35 cellular contexts compared by ENCODE assay signal in genomic region chr20:17437251-17437650, GRCh38.
"Had no signal": no experiment of that assay in that cellular context is flagged by ENCODE, and none has a peak within 500 bp of the region (broad histone marks: within the 10 kb centered on the region; RNA-seq: fewer than 3 reads in every experiment).

No MANE protein-coding gene starts in this region.

- DNase-seq: activated CD4-positive, alpha-beta memory T cell treated with anti-CD3 and anti-CD28 coated beads, Interleukin-2, amount 10 ng/mL, durations not matched to agents 7 days and 5 days; activated CD4-positive, alpha-beta T cell treated with anti-CD3 and anti-CD28 coated beads for 1 hour; activated CD4-positive, alpha-beta T cell treated with anti-CD3 and anti-CD28 coated beads for 48 hours; activated CD4-positive, CD25-positive, alpha-beta regulatory T cell; activated CD8-positive, alpha-beta memory T cell treated with anti-CD3 and anti-CD28 coated beads for 24 hours; activated CD8-positive, alpha-beta memory T cell treated with anti-CD3 and anti-CD28 coated beads, Interleukin-2, amount 10 ng/mL, durations not matched to agents 7 days and 5 days; activated CD8-positive, alpha-beta memory T cell treated with anti-CD3 and anti-CD28 coated beads, Interleukin-2, amount 50 U/mL, for 48 hours; activated effector memory CD4-positive, alpha-beta T cell treated with Interleukin-2 at 50 U/mL for 16 hours; activated naive CD4-positive, alpha-beta T cell treated with anti-CD3 and anti-CD28 coated beads, Interleukin-2, amount 10 ng/mL, durations not matched to agents 7 days and 5 days; activated naive CD8-positive, alpha-beta T cell treated with anti-CD3 and anti-CD28 coated beads, Interleukin-2, amount 50 U/mL, for 24 hours; activated T-cell treated with anti-CD3 and anti-CD28 coated beads, Interleukin-2, amount 50 U/mL, for 48 hours; anterior cingulate cortex; central memory CD4-positive, alpha-beta T cell; NCI-H1092 treated with DMSO at 0.1 percent for 48 hours; NCI-H1417; NCI-H146; NCI-H187; NCI-H2029 treated with DMSO at 0.1 percent for 48 hours; NCI-H2107; NCI-H2171; NCI-H510A; NCI-H526; NCI-H748 treated with DMSO at 0.1 percent for 48 hours; NK-92 treated with Interleukin-12 subunit alpha and Interleukin-12 subunit beta, amount 100 ng/mL, for 24 hours; PC-3; SIG-M5; SW 1271; T-helper 1 cell; T-helper 2 cell; T-helper 9 cell; WERI-Rb-1 had no signal

- H3K4me1 Mint-ChIP-seq: activated CD4-positive, alpha-beta memory T cell treated with anti-CD3 and anti-CD28 coated beads, Interleukin-2, amount 10 ng/mL, durations not matched to agents 7 days and 5 days; activated CD8-positive, alpha-beta memory T cell treated with anti-CD3 and anti-CD28 coated beads, Interleukin-2, amount 10 ng/mL, durations not matched to agents 7 days and 5 days; activated naive CD4-positive, alpha-beta T cell treated with anti-CD3 and anti-CD28 coated beads, Interleukin-2, amount 10 ng/mL, durations not matched to agents 7 days and 5 days; activated naive CD8-positive, alpha-beta T cell treated with anti-CD3 and anti-CD28 coated beads, Interleukin-2, amount 50 U/mL, for 24 hours; brain had no signal

- H3K9me3 Mint-ChIP-seq: activated CD4-positive, alpha-beta memory T cell treated with anti-CD3 and anti-CD28 coated beads, Interleukin-2, amount 10 ng/mL, durations not matched to agents 7 days and 5 days; activated naive CD8-positive, alpha-beta T cell treated with anti-CD3 and anti-CD28 coated beads, Interleukin-2, amount 50 U/mL, for 24 hours had no signal

- H3K36me3 Mint-ChIP-seq: activated CD8-positive, alpha-beta memory T cell treated with anti-CD3 and anti-CD28 coated beads, Interleukin-2, amount 10 ng/mL, durations not matched to agents 7 days and 5 days; activated naive CD4-positive, alpha-beta T cell treated with anti-CD3 and anti-CD28 coated beads, Interleukin-2, amount 10 ng/mL, durations not matched to agents 7 days and 5 days; brain had no signal

- ATAC-seq: activated CD8-positive, alpha-beta memory T cell treated with anti-CD3 and anti-CD28 coated beads, Interleukin-2, amount 10 ng/mL, durations not matched to agents 7 days and 5 days; activated naive CD8-positive, alpha-beta T cell treated with anti-CD3 and anti-CD28 coated beads, Interleukin-2, amount 50 U/mL, for 24 hours; PC-3; Right ventricle myocardium inferior had no signal

- H3K27ac Mint-ChIP-seq: activated CD4-positive, alpha-beta memory T cell treated with anti-CD3 and anti-CD28 coated beads, Interleukin-2, amount 10 ng/mL, durations not matched to agents 7 days and 5 days; activated CD8-positive, alpha-beta memory T cell treated with anti-CD3 and anti-CD28 coated beads, Interleukin-2, amount 10 ng/mL, durations not matched to agents 7 days and 5 days; activated naive CD4-positive, alpha-beta T cell treated with anti-CD3 and anti-CD28 coated beads, Interleukin-2, amount 10 ng/mL, durations not matched to agents 7 days and 5 days; activated naive CD8-positive, alpha-beta T cell; activated naive CD8-positive, alpha-beta T cell treated with anti-CD3 and anti-CD28 coated beads, Interleukin-2, amount 50 U/mL, for 24 hours; brain had no signal

- H3K27ac ChIP-seq: RWPE1, WERI-Rb-1 had no signal

- H3K4me3 Mint-ChIP-seq: activated CD4-positive, alpha-beta memory T cell treated with anti-CD3 and anti-CD28 coated beads, Interleukin-2, amount 10 ng/mL, durations not matched to agents 7 days and 5 days; activated CD8-positive, alpha-beta memory T cell treated with anti-CD3 and anti-CD28 coated beads, Interleukin-2, amount 10 ng/mL, durations not matched to agents 7 days and 5 days; activated naive CD4-positive, alpha-beta T cell treated with anti-CD3 and anti-CD28 coated beads, Interleukin-2, amount 10 ng/mL, durations not matched to agents 7 days and 5 days; activated naive CD8-positive, alpha-beta T cell; activated naive CD8-positive, alpha-beta T cell treated with anti-CD3 and anti-CD28 coated beads, Interleukin-2, amount 50 U/mL, for 24 hours; brain had no signal
